In the genomic region with DNA sequence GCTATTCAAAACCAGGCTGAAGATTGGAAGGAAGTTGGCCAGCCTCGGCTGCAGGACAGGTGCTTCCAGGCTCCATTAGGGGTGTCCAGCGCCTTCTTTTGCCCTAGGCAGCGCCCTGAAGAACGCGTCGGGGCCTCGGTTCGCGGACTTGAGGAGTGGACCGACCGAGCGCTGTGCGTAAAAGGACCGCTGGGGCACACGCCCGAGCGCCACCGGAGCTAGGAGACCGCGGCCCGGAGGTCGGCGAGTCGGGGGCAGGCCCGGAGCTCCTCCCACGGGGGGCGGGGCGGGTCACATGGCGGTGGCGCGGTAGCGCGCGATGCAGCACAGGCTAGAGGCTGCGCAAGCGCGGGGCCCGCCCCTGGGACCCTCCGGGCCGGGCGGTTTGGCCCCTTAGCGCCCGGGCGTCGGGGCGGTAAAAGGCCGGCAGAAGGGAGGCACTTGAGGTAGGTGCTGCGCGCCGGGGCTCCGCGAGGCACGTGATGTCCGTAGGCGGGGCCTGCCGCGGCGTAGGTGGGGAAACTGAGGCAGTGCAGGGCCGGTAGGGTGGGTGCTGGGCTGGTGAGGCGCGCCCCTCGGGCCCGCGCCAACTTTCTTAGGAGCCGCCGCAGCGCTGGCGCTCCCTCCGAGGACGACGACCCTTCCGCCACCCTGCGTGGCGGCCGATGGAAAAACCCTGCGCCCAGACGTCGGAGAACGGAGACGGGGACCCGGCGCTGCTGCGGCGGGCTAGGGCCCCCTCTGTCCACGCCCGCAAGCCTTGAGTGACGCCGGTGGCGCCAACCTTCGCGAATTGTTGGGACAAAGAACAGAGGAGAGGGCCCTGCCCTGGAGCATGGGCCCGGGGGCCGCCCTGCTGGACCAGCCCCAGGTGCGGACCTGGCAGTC, we compare ENCODE assay signal across 8 cellular contexts.
DNase-seq lines count a peak whose midpoint lies in the region; ATAC-seq and TF ChIP-seq lines count a peak whose summit lies in the region.

A gene with protein sequence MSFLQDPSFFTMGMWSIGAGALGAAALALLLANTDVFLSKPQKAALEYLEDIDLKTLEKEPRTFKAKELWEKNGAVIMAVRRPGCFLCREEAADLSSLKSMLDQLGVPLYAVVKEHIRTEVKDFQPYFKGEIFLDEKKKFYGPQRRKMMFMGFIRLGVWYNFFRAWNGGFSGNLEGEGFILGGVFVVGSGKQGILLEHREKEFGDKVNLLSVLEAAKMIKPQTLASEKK (plus strand): TSS at position 354 of the 888 bp plus-strand sequence. CDS start 11,917 bp downstream, outside the sequence.

- peak; percentile 96 for ATAC-seq in HG02852 (IDR thresholded peaks at IDR 0.05; ENCODE audit: unreplicated experiment)

- DNase-seq in NCI-H2029 (lab: John Stamatoyannopoulos, UW) (peak; percentile 60), NCI-H2029 treated with DMSO at 0.1 percent for 48 hours (lab: John Stamatoyannopoulos, UW) (no peak), NCI-H1930 (lab: John Stamatoyannopoulos, UW) (peak; percentile 56 to 79), choroid plexus epithelial cell (ENCODE audit: low read depth) (peak; percentile 46), left kidney (ENCODE audit: low read depth, low spot score) (peak; percentile 96)
- peak; percentile 89 for DNase-seq in activated CD4-positive, alpha-beta T cell treated with anti-CD3 and anti-CD28 coated beads for 48 hours
- peak; percentile 86 to 88 for DNase-seq in stimulated activated CD4-positive, alpha-beta T cell treated with anti-CD3 and anti-CD28 coated beads, Interleukin-2, amount 100 ng/mL, for 24 hours

- H3K4me3 ChIP-seq in choroid plexus epithelial cell (ENCODE audit: low read depth, low read length): peak within 1 kb of the TSS; percentile 80

- no peak for TF ChIP-seq CTCF in choroid plexus epithelial cell (conservative IDR thresholded peaks at IDR 0.05; ENCODE audit: low read depth, low read length)
